In genomic region chr4:112889199-112889598, GRCh38 we compare ENCODE assay signal across 1 cellular context.
TF ChIP-seq lines count a peak whose summit lies in the region.

No MANE protein-coding gene starts in this region.

TF ChIP-seq in GM23338, 12 proteins besides CTCF, POLR2A, EP300 and RAD21 (continued from another document):
- TF ChIP-seq REST (IDR thresholded peaks at IDR 0.05; ENCODE audit: unreplicated experiment) (no peak), POLR2AphosphoS5 (IDR thresholded peaks at IDR 0.05; ENCODE audit: low read depth) (no peak), JUNB (IDR thresholded peaks at IDR 0.05; ENCODE audit: unreplicated experiment) (no peak), NANOG (IDR thresholded peaks at IDR 0.05; ENCODE audit: borderline replicate concordance) (no peak), STAT1 (IDR thresholded peaks at IDR 0.05; ENCODE audit: unreplicated experiment) (no peak)
